In genomic region chr2:35504419-35504818, GRCh38 we compare ENCODE assay signal across 26 cellular contexts.
"Had no signal": no experiment of that assay in that cellular context is flagged by ENCODE, and none has a peak within 500 bp of the region (broad histone marks: within the 10 kb centered on the region; RNA-seq: fewer than 3 reads in every experiment).

No MANE protein-coding gene starts in this region.

- H3K4me2 ChIP-seq: neural progenitor cell had no signal

- ATAC-seq: left colon; left lung; lower lobe of right lung; natural killer cell; sciatic nerve; stimulated activated effector memory CD8-positive, alpha-beta T cell treated with anti-CD3 and anti-CD28 coated beads, Interleukin-12 subunit alpha, Interleukin-12 subunit beta, amount 100 ng/mL, for 72 hours; upper lobe of right lung had no signal

- FAIRE-seq: kidney, small intestine had no signal

- H3K9me3 ChIP-seq: left lung, lower lobe of right lung, neutrophil, ovary, right atrium auricular region, suprapubic skin, thoracic aorta, tibial artery, upper lobe of right lung, uterus had no signal

- H3K4me3 ChIP-seq: left lung, lower lobe of right lung, neural progenitor cell, ovary, right atrium auricular region, spleen, suprapubic skin, thoracic aorta, tibial artery, upper lobe of right lung, uterus had no signal

- H3K36me3 ChIP-seq: left lung, lower lobe of right lung, neural progenitor cell, neutrophil, ovary, right atrium auricular region, spleen, suprapubic skin, thoracic aorta, tibial artery, upper lobe of right lung, uterus had no signal

- H3K27me3 ChIP-seq: left lung, neural progenitor cell, neutrophil, ovary, right atrium auricular region, spleen, suprapubic skin, tibial artery, upper lobe of right lung, uterus had no signal

- H3K4me1 ChIP-seq: left lung, lower lobe of right lung, neural progenitor cell, right atrium auricular region, spleen, suprapubic skin, tibial artery, upper lobe of right lung, uterus had no signal

- H3K9ac ChIP-seq: neural progenitor cell had no signal

- DNase-seq: hippocampal formation; kidney; left colon; left lung; lower lobe of right lung; mesendoderm; naive B cell; natural killer cell; nephron progenitor cell; occipital lobe; ovary; small intestine; spleen; stimulated activated CD4-positive, alpha-beta T cell treated with anti-CD3 and anti-CD28 coated beads, Interleukin-4, amount 100 ng/mL, for 24 hours; stimulated activated naive CD4-positive, alpha-beta T cell; tibial artery; trophoblast cell; upper lobe of right lung; uterus had no signal

- H2AFZ ChIP-seq: neural progenitor cell had no signal

- H3K27ac ChIP-seq: left lung, lower lobe of right lung, neural progenitor cell, neutrophil, ovary, right atrium auricular region, suprapubic skin, thoracic aorta, tibial artery, upper lobe of right lung, uterus had no signal
